27 cellular contexts compared by ENCODE assay signal in genomic region chr10:118498623-118499022, GRCh38.
"Had no signal": no experiment of that assay in that cellular context is flagged by ENCODE, and none has a peak within 500 bp of the region (broad histone marks: within the 10 kb centered on the region; RNA-seq: fewer than 3 reads in every experiment).

No MANE protein-coding gene starts in this region.

- H3K9me3 ChIP-seq: stomach, suprapubic skin, thoracic aorta, thyroid gland, tibial artery, tibial nerve, transverse colon, upper lobe of left lung, upper lobe of right lung, uterus, vagina had no signal

- H3K9me3 Mint-ChIP-seq: stimulated activated effector memory CD8-positive, alpha-beta T cell treated with anti-CD3 and anti-CD28 coated beads, Interleukin-12 subunit alpha, Interleukin-12 subunit beta, amount 100 ng/mL, for 72 hours; stimulated activated memory B cell treated with anti-CD40 and anti-IgM and Interleukin-4, amounts not matched to agents 10 μg/mL and 1 μg/mL and 100 μg/mL, for 72 hours; stimulated activated naive CD8-positive, alpha-beta T cell treated with anti-CD3 and anti-CD28 coated beads, Interleukin-15, amount 100 ng/mL, for 72 hours; stimulated activated naive CD8-positive, alpha-beta T cell treated with anti-CD3 and anti-CD28 coated beads, Interleukin-15, Interleukin-2, amounts not matched to agents 100 ng/mL and 50 ng/mL, for 24 hours; type B pancreatic cell had no signal

- H3K27me3 ChIP-seq: suprapubic skin, thyroid gland, tibial nerve, transverse colon, upper lobe of left lung, upper lobe of right lung, uterus, vagina had no signal

- H3K4me1 ChIP-seq: stomach, tibial artery, tibial nerve, upper lobe of left lung, upper lobe of right lung, uterus, vagina had no signal

- ATAC-seq: stimulated activated effector memory CD8-positive, alpha-beta T cell treated with anti-CD3 and anti-CD28 coated beads, Interleukin-12 subunit alpha, Interleukin-12 subunit beta, amount 100 ng/mL, for 72 hours; stimulated activated memory B cell treated with anti-CD40 and anti-IgM and Interleukin-4, amounts not matched to agents 10 μg/mL and 1 μg/mL and 100 μg/mL, for 72 hours; stimulated activated naive B cell treated with anti-CD40 and anti-IgM and Interleukin-4, amounts not matched to agents 10 μg/mL and 1 μg/mL and 100 μg/mL, for 72 hours; stimulated activated naive CD8-positive, alpha-beta T cell treated with anti-CD3 and anti-CD28 coated beads, Interleukin-15, amount 100 ng/mL, for 72 hours; stimulated activated naive CD8-positive, alpha-beta T cell treated with anti-CD3 and anti-CD28 coated beads, Interleukin-15, Interleukin-2, amounts not matched to agents 100 U/mL and 50 U/mL, for 24 hours; upper lobe of right lung had no signal

- H3K36me3 ChIP-seq: stomach, suprapubic skin, thoracic aorta, thyroid gland, tibial artery, tibial nerve, transverse colon, upper lobe of left lung, upper lobe of right lung, uterus, vagina had no signal

- H3K27ac ChIP-seq: stomach, suprapubic skin, thoracic aorta, thyroid gland, tibial artery, tibial nerve, transverse colon, upper lobe of left lung, upper lobe of right lung, uterus, vagina had no signal

- H3K36me3 Mint-ChIP-seq: stimulated activated effector memory CD8-positive, alpha-beta T cell treated with anti-CD3 and anti-CD28 coated beads, Interleukin-12 subunit alpha, Interleukin-12 subunit beta, amount 100 ng/mL, for 72 hours; stimulated activated memory B cell treated with anti-CD40 and anti-IgM and Interleukin-4, amounts not matched to agents 10 μg/mL and 1 μg/mL and 100 μg/mL, for 72 hours; stimulated activated naive B cell treated with anti-CD40 and anti-IgM and Interleukin-4, amounts not matched to agents 10 μg/mL and 1 μg/mL and 100 μg/mL, for 72 hours had no signal

- DNase-seq: stimulated activated CD4-positive, alpha-beta T cell treated with anti-CD3 and anti-CD28 coated beads, Interleukin-2, amount 100 ng/mL, for 48 hours; stimulated activated CD4-positive, alpha-beta T cell treated with anti-CD3 and anti-CD28 coated beads, Interleukin-4, amount 100 ng/mL, for 1 hour; stimulated activated CD4-positive, alpha-beta T cell treated with anti-CD3 and anti-CD28 coated beads, Interleukin-4, amount 100 ng/mL, for 24 hours; stimulated activated CD4-positive, alpha-beta T cell treated with anti-CD3 and anti-CD28 coated beads, Interleukin-4, amount 100 ng/mL, for 4 hours; stimulated activated CD8-positive, alpha-beta memory T cell treated with anti-CD3 and anti-CD28 coated beads, Interleukin-4, amount 100 ng/mL, for 48 hours; stimulated activated naive B cell treated with anti-CD40 and anti-IgM and Interleukin-4, amounts not matched to agents 10 μg/mL and 1 μg/mL and 100 μg/mL, for 72 hours; stimulated activated naive CD4-positive, alpha-beta T cell; stimulated activated naive CD4-positive, alpha-beta T cell treated with Interleukin-2 at 50 U/mL for 16 hours; stimulated activated naive CD8-positive, alpha-beta T cell treated with anti-CD3 and anti-CD28 coated beads, Interleukin-15, amount 100 ng/mL, for 72 hours; stimulated activated naive CD8-positive, alpha-beta T cell treated with anti-CD3 and anti-CD28 coated beads, Interleukin-15, Interleukin-2, amounts not matched to agents 100 U/mL and 50 U/mL, for 24 hours; stomach; substantia nigra; thyroid gland; tibial artery; transverse colon; trophoblast cell; upper lobe of left lung; upper lobe of right lung; uterus had no signal

- H3K4me3 ChIP-seq: stomach, suprapubic skin, thoracic aorta, thyroid gland, tibial artery, tibial nerve, transverse colon, upper lobe of left lung, upper lobe of right lung, uterus, vagina had no signal

- H3K4me3 Mint-ChIP-seq: stimulated activated effector memory CD8-positive, alpha-beta T cell treated with anti-CD3 and anti-CD28 coated beads, Interleukin-12 subunit alpha, Interleukin-12 subunit beta, amount 100 ng/mL, for 72 hours; stimulated activated memory B cell treated with anti-CD40 and anti-IgM and Interleukin-4, amounts not matched to agents 10 μg/mL and 1 μg/mL and 100 μg/mL, for 72 hours; stimulated activated naive B cell treated with anti-CD40 and anti-IgM and Interleukin-4, amounts not matched to agents 10 μg/mL and 1 μg/mL and 100 μg/mL, for 72 hours; stimulated activated naive CD8-positive, alpha-beta T cell treated with anti-CD3 and anti-CD28 coated beads, Interleukin-15, amount 100 ng/mL, for 72 hours; stimulated activated naive CD8-positive, alpha-beta T cell treated with anti-CD3 and anti-CD28 coated beads, Interleukin-15, Interleukin-2, amounts not matched to agents 100 ng/mL and 50 ng/mL, for 24 hours; type B pancreatic cell had no signal

- H3K4me1 Mint-ChIP-seq: stimulated activated naive B cell treated with anti-CD40 and anti-IgM and Interleukin-4, amounts not matched to agents 10 μg/mL and 1 μg/mL and 100 μg/mL, for 72 hours; stimulated activated naive CD8-positive, alpha-beta T cell treated with anti-CD3 and anti-CD28 coated beads, Interleukin-15, amount 100 ng/mL, for 72 hours had no signal

- H3K27ac Mint-ChIP-seq: stimulated activated effector memory CD8-positive, alpha-beta T cell treated with anti-CD3 and anti-CD28 coated beads, Interleukin-12 subunit alpha, Interleukin-12 subunit beta, amount 100 ng/mL, for 72 hours; stimulated activated memory B cell treated with anti-CD40 and anti-IgM and Interleukin-4, amounts not matched to agents 10 μg/mL and 1 μg/mL and 100 μg/mL, for 72 hours; stimulated activated naive B cell treated with anti-CD40 and anti-IgM and Interleukin-4, amounts not matched to agents 10 μg/mL and 1 μg/mL and 100 μg/mL, for 72 hours; stimulated activated naive CD8-positive, alpha-beta T cell treated with anti-CD3 and anti-CD28 coated beads, Interleukin-15, amount 100 ng/mL, for 72 hours; stimulated activated naive CD8-positive, alpha-beta T cell treated with anti-CD3 and anti-CD28 coated beads, Interleukin-15, Interleukin-2, amounts not matched to agents 100 ng/mL and 50 ng/mL, for 24 hours; type B pancreatic cell had no signal
